ENCODE assay signal across 16 cellular contexts in genomic region chr18:32326450-32327309, GRCh38.
DNase-seq lines count a peak whose midpoint lies in the region; ATAC-seq, FAIRE-seq and TF ChIP-seq lines count a peak whose summit lies in the region.
"Had no signal": no experiment of that assay in that cellular context is flagged by ENCODE, and none has a peak within 500 bp of the region (broad histone marks: within the 10 kb centered on the region; RNA-seq: fewer than 3 reads in every experiment).

No MANE protein-coding gene starts in this region.

- no peaks in the 10 kb centered on the region for H3K36me3 Mint-ChIP-seq in nephron progenitor cell (ENCODE audit: low read depth)
- H3K36me3 Mint-ChIP-seq in effector memory CD8-positive, alpha-beta T cell (ENCODE audit: insufficient read depth) = no peaks in the 10 kb centered on the region
- H3K36me3 Mint-ChIP-seq: stimulated activated effector memory CD8-positive, alpha-beta T cell treated with anti-CD3 and anti-CD28 coated beads, Interleukin-12 subunit alpha, Interleukin-12 subunit beta, amount 100 ng/mL, for 72 hours had no signal

- peak; percentile 37 for DNase-seq in AG08396 (ENCODE audit: low spot score)
- no peak for DNase-seq in frontal cortex (ENCODE audit: low spot score in 2 of 2)
- no peak for DNase-seq in nephron progenitor cell
- DNase-seq in effector memory CD8-positive, alpha-beta T cell = no peak
- no peak for DNase-seq in KBM-7
- DNase-seq in LoVo (ENCODE audit: low spot score) = no peak
- DNase-seq: adrenal gland, dermis blood vessel endothelial cell, MV-4-11 had no signal

- H3K27ac Mint-ChIP-seq in nephron progenitor cell = peak overlapping the region; percentile 34
- no peak overlapping the region for H3K27ac Mint-ChIP-seq in effector memory CD8-positive, alpha-beta T cell
- H3K27ac Mint-ChIP-seq: stimulated activated effector memory CD8-positive, alpha-beta T cell treated with anti-CD3 and anti-CD28 coated beads, Interleukin-12 subunit alpha, Interleukin-12 subunit beta, amount 100 ng/mL, for 72 hours had no signal

- in situ Hi-C loops in KBM-7 (cut with MboI; ENCODE audit: low pct_unique_long_range_greater_than_20kb, low sequenced_read_pairs) = no loop called here

- no peak for TF ChIP-seq CTCF in nephron progenitor cell (IDR thresholded peaks at IDR 0.05)

- ATAC-seq in effector memory CD8-positive, alpha-beta T cell (replicated peaks) = no peak
- no peak for ATAC-seq in GM18505 (IDR thresholded peaks at IDR 0.05; ENCODE audit: unreplicated experiment)
- ATAC-seq: GM12878; stimulated activated effector memory CD8-positive, alpha-beta T cell treated with anti-CD3 and anti-CD28 coated beads, Interleukin-12 subunit alpha, Interleukin-12 subunit beta, amount 100 ng/mL, for 72 hours had no signal

- no peak overlapping the region for H3K4me3 Mint-ChIP-seq in nephron progenitor cell
- no peak overlapping the region for H3K4me3 Mint-ChIP-seq in effector memory CD8-positive, alpha-beta T cell
- H3K4me3 Mint-ChIP-seq: stimulated activated effector memory CD8-positive, alpha-beta T cell treated with anti-CD3 and anti-CD28 coated beads, Interleukin-12 subunit alpha, Interleukin-12 subunit beta, amount 100 ng/mL, for 72 hours had no signal

- peak; percentile 39 for FAIRE-seq in frontal cortex (lab: Jason Lieb, UNC)
- FAIRE-seq: GM12878, H54 had no signal

- H3K4me1 Mint-ChIP-seq in nephron progenitor cell = peaks cover 28% of the 10 kb centered on the region
- H3K4me1 Mint-ChIP-seq in effector memory CD8-positive, alpha-beta T cell (ENCODE audit: low read depth in 2 of 2) = no peaks in the 10 kb centered on the region
- H3K4me1 Mint-ChIP-seq: stimulated activated effector memory CD8-positive, alpha-beta T cell treated with anti-CD3 and anti-CD28 coated beads, Interleukin-12 subunit alpha, Interleukin-12 subunit beta, amount 100 ng/mL, for 72 hours had no signal

- peaks cover 3% of the 10 kb centered on the region for H3K27me3 Mint-ChIP-seq in nephron progenitor cell (ENCODE audit: low read depth, poor library complexity)
- peaks cover 12 to 15% of the 10 kb centered on the region in 2 donors for H3K27me3 Mint-ChIP-seq in effector memory CD8-positive, alpha-beta T cell

- no peak for TF ChIP-seq POLR2A in GM18505 (IDR thresholded peaks at IDR 0.05; ENCODE audit: borderline replicate concordance, extremely low read depth, insufficient read depth, insufficient read length)

- peak overlapping the region; percentile 51 for H3K27ac ChIP-seq in angular gyrus (ENCODE audit: low read depth, low read length)
- H3K27ac ChIP-seq: adrenal gland, skin epidermis, VCaP had no signal

- no peaks in the 10 kb centered on the region for H3K9me3 Mint-ChIP-seq in nephron progenitor cell
- H3K9me3 Mint-ChIP-seq in effector memory CD8-positive, alpha-beta T cell = no peaks in the 10 kb centered on the region
- H3K9me3 Mint-ChIP-seq: stimulated activated effector memory CD8-positive, alpha-beta T cell treated with anti-CD3 and anti-CD28 coated beads, Interleukin-12 subunit alpha, Interleukin-12 subunit beta, amount 100 ng/mL, for 72 hours had no signal
